Comparison of ENCODE assay signal across 17 cellular contexts in genomic region chr1:5599541-5599940, GRCh38.
"Had no signal": no experiment of that assay in that cellular context is flagged by ENCODE, and none has a peak within 500 bp of the region (broad histone marks: within the 10 kb centered on the region; RNA-seq: fewer than 3 reads in every experiment).

No MANE protein-coding gene starts in this region.

- H3K36me3 ChIP-seq: pancreas, thoracic aorta, upper lobe of right lung had no signal

- H3K27me3 ChIP-seq: upper lobe of right lung had no signal

- H3K4me3 ChIP-seq: body of pancreas, dorsolateral prefrontal cortex, pancreas, smooth muscle cell, thoracic aorta, upper lobe of right lung had no signal

- H3K9me3 ChIP-seq: body of pancreas, pancreas, thoracic aorta, upper lobe of right lung had no signal

- ATAC-seq: activated CD4-positive, CD25-positive, alpha-beta regulatory T cell treated with anti-CD3 and anti-CD28 coated beads, Interleukin-2, amount 50 U/mL, for 24 hours; body of pancreas; pancreas; stimulated activated memory B cell treated with anti-CD40 and anti-IgM and Interleukin-4, amounts not matched to agents 10 μg/mL and 1 μg/mL and 100 μg/mL, for 72 hours; upper lobe of right lung had no signal

- H3K27ac ChIP-seq: body of pancreas, dorsolateral prefrontal cortex, pancreas, thoracic aorta, upper lobe of right lung had no signal

- DNase-seq: activated naive CD4-positive, alpha-beta T cell treated with Interleukin-2 at 50 U/mL for 16 hours; activated naive CD8-positive, alpha-beta T cell treated with anti-CD3 and anti-CD28 coated beads, Interleukin-2, amount 10 ng/mL, durations not matched to agents 7 days and 5 days; activated T-cell treated with anti-CD3 and anti-CD28 coated beads, Interleukin-2, amount 50 U/mL, for 24 hours; body of pancreas; dorsolateral prefrontal cortex; foreskin melanocyte; glutamatergic neuron; hippocampal formation; islet precursor cell; midbrain; pancreas; stimulated activated CD4-positive, alpha-beta T cell treated with anti-CD3 and anti-CD28 coated beads, Interleukin-4, amount 100 ng/mL, for 24 hours; upper lobe of right lung had no signal
